Comparison of ENCODE assay signal across 10 cellular contexts in the genomic region with DNA sequence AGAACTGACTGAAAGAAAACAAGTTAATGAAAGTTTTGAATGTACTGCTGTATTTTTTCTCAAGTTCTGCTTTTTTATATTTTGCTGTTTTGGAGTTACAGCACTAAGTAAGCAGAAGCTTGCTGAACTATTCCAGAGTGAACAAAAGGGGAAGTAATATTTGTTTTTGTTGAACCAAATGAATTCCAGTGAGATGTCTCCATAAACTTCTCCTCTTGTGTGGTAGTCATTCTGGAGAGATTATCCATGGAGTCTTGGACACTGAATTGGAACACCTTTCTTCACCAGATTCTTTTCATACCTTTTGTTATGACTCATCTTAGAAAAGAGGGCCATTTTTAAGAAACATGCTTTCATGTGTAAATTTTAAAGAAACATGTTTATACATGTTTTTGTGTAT.
A peak's percentile ranks its signal among the peaks of the same experiment; 100 is the strongest.
DNase-seq lines count a peak whose midpoint lies in the region; FAIRE-seq and TF ChIP-seq lines count a peak whose summit lies in the region.
"Had no signal": no experiment of that assay in that cellular context is flagged by ENCODE, and none has a peak within 500 bp of the region (broad histone marks: within the 10 kb centered on the region; RNA-seq: fewer than 3 reads in every experiment).

No MANE protein-coding gene starts in this region.

- H3K27ac ChIP-seq in HL-60 (replicated peaks), result peak overlapping the region; percentile 87

- no peak for TF ChIP-seq CTCF in HL-60 (IDR thresholded peaks at IDR 0.05; ENCODE audit: insufficient read depth, low read length)

- no peaks in the 10 kb centered on the region for H3K27me3 ChIP-seq in HL-60 (ENCODE audit: insufficient read depth, poor library complexity, severe bottlenecking)

- DNase-seq in HL-60 (ENCODE audit: low read depth in 1 of 2, low spot score in 1 of 2) (no peak), SKM-1 (lab: John Stamatoyannopoulos, UW; ENCODE audit: unreplicated experiment) (peak; percentile 67), glomerular visceral epithelial cell (ENCODE audit: extremely low spot score) (peak; percentile 68), urothelium cell line (ENCODE audit: low spot score) (peak; percentile 48), NCI-H187 treated with DMSO at 0.1 percent for 48 hours (lab: John Stamatoyannopoulos, UW) (no peak), NCI-H510A (lab: John Stamatoyannopoulos, UW) (no peak)
- no peak for DNase-seq in activated CD8-positive, alpha-beta memory T cell treated with anti-CD3 and anti-CD28 coated beads for 24 hours
- DNase-seq: aorta, islet precursor cell, NCI-H1930 had no signal

- H3K4me3 ChIP-seq in HL-60 (replicated peaks; ENCODE audit: insufficient read depth, low read length), result no peak overlapping the region

- FAIRE-seq in urothelium cell line (lab: Jason Lieb, UNC), result no peak

Comparison
In these comparisons a context has a peak if more than half of its experiments do, and no peak if none do; other contexts are left out.
1. DNase-seq: peak in SKM-1 (single experiment), glomerular visceral epithelial cell (single experiment) and urothelium cell line (single experiment); none in HL-60 (0 of 2), NCI-H187 treated with DMSO at 0.1 percent for 48 hours (single experiment), NCI-H510A (single experiment) and activated CD8-positive, alpha-beta memory T cell treated with anti-CD3 and anti-CD28 coated beads for 24 hours (single experiment).